In the genomic region with DNA sequence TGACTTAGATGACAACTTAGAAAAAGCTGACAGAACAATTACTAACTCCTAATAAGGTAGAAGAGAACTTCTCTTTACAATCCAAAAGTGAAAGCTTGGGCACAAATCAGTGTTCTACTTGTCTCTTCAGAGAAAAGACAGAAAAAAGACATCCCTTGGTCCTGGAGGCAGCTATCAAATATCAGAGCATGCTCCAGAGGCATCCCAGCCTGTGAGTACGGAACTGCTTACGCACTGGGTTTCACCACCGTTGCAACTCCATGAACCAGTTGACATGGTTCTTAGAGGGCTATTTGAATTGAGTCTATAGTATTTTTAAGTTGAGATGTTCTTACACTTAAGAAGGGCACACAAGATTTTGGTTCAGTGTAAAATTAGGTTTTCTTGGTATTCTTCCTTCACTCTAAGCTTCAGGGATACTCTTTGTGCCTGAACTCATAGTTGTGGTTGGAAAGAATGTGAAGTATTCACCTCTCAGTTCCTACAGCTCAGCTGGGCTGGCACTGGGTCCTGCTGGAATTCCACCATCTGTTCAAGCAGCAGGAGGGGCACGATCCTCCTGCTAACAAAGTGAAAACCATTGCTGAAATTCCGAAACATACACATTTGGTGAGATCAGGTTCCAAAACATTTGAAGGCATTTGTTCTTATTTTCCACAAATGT, we compare ENCODE assay signal across 10 cellular contexts. TPM values are rescaled to one million over a fixed set of nuclear protein-coding genes. Genes with fewer than 3 reads are reported as not detected.
A peak's percentile ranks its signal among the peaks of the same experiment; 100 is the strongest.
DNase-seq lines count a peak whose midpoint lies in the region; ATAC-seq and TF ChIP-seq lines count a peak whose summit lies in the region.
"Had no signal": no experiment of that assay in that cellular context is flagged by ENCODE, and none has a peak within 500 bp of the region (broad histone marks: within the 10 kb centered on the region; RNA-seq: fewer than 3 reads in every experiment).

No MANE protein-coding gene starts in this region.

- intact Hi-C loops in uterus (cut with DNase I; ENCODE audit: low total_unique reads) (no loop called here), lower leg skin (cut with DNase I; ENCODE audit: low total_unique reads) (no loop called here)
- intact Hi-C loops in CD4-positive, alpha-beta memory T cell (cut with micrococcal nuclease) = no loop called here

- H3K27ac ChIP-seq in lung (ENCODE audit: low read depth in 1 of 2, low read length in 1 of 2) (peak overlapping the region in 1 of 2 donors; percentile 73), uterus (peak overlapping the region; percentile 31 to 57)
- H3K27ac ChIP-seq in CD4-positive, alpha-beta memory T cell (ENCODE audit: low read depth, low read length) = no peak overlapping the region

- H3K27ac Mint-ChIP-seq in activated naive CD4-positive, alpha-beta T cell treated with anti-CD3 and anti-CD28 coated beads, Interleukin-2, amount 10 ng/mL, durations not matched to agents 7 days and 5 days = peak overlapping the region; percentile 65
- peak overlapping the region in 2 of 7 donors; percentile 27 to 31 for H3K27ac Mint-ChIP-seq in CD4-positive, alpha-beta memory T cell

- TF ChIP-seq CTCF in choroid plexus epithelial cell (conservative IDR thresholded peaks at IDR 0.05; ENCODE audit: low read depth, low read length) (peak; percentile 11), lung (IDR thresholded peaks at IDR 0.05; ENCODE audit: control extremely low read depth, extremely low read depth) (no peak), uterus (IDR thresholded peaks at IDR 0.05) (no peak), lower leg skin (IDR thresholded peaks at IDR 0.05) (no peak)

- CTCF ChIA-PET in activated naive CD4-positive, alpha-beta T cell treated with anti-CD3 and anti-CD28 coated beads, Interleukin-2, amount 10 ng/mL, durations not matched to agents 7 days and 5 days (lab: Charles Lee) = no interaction called here
- CTCF ChIA-PET in CD4-positive, alpha-beta memory T cell (lab: Charles Lee; ENCODE audit: partially characterized antibody) = interaction anchor here (1.1 to 1.4 kb wide), 2 partner anchors 42 to 221 kb away, joined by 4 to 9 read pairs; no protein-coding TSS in a partner anchor

- H3K36me3 ChIP-seq in lung (ENCODE audit: control insufficient read depth in 2 of 2, insufficient read depth in 2 of 2, low read length in 2 of 2) (peaks cover 18 to 23% of the 10 kb centered on the region in 2 donors), uterus (no peaks in the 10 kb centered on the region)
- H3K36me3 ChIP-seq in CD4-positive, alpha-beta memory T cell (ENCODE audit: insufficient read depth, low read length) = peaks cover 23% of the 10 kb centered on the region

- DNase-seq in activated naive CD4-positive, alpha-beta T cell treated with anti-CD3 and anti-CD28 coated beads, Interleukin-2, amount 10 ng/mL, durations not matched to agents 7 days and 5 days = no peak
- no peak for DNase-seq in activated naive CD4-positive, alpha-beta T cell treated with anti-CD3 and anti-CD28 coated beads, Interleukin-2, amount 50 U/mL, for 16 hours
- DNase-seq in choroid plexus epithelial cell (ENCODE audit: low read depth) (peak; percentile 97), lung (ENCODE audit: low spot score) (peak; percentile 59), uterus (peak in 1 of 2 donors; percentile 34), lower leg skin (ENCODE audit: low spot score in 2 of 2) (no peak)
- DNase-seq in CD4-positive, alpha-beta memory T cell = no peak
- DNase-seq in activated CD8-positive, alpha-beta memory T cell treated with anti-CD3 and anti-CD28 coated beads, Interleukin-2, amount 50 U/mL, for 48 hours = no peak
- DNase-seq: activated CD4-positive, alpha-beta T cell treated with anti-CD3 and anti-CD28 coated beads for 48 hours; NCI-H1048 had no signal

- no peaks in the 10 kb centered on the region for H3K27me3 Mint-ChIP-seq in activated naive CD4-positive, alpha-beta T cell treated with anti-CD3 and anti-CD28 coated beads, Interleukin-2, amount 10 ng/mL, durations not matched to agents 7 days and 5 days
- no peaks in the 10 kb centered on the region for H3K27me3 Mint-ChIP-seq in CD4-positive, alpha-beta memory T cell

- 50 to 86% methylated on average over 5 of the region's 5 CpGs for WGBS in lung, 2 donors
- WGBS in lower leg skin, 2 donors = 58 to 64% methylated on average over 5 of the region's 5 CpGs

- H3K9me3 Mint-ChIP-seq in activated naive CD4-positive, alpha-beta T cell treated with anti-CD3 and anti-CD28 coated beads, Interleukin-2, amount 10 ng/mL, durations not matched to agents 7 days and 5 days = no peaks in the 10 kb centered on the region
- peaks cover 0 to 1% (median 0%) of the 10 kb centered on the region in 8 donors for H3K9me3 Mint-ChIP-seq in CD4-positive, alpha-beta memory T cell

- no peak overlapping the region for H3K4me3 ChIP-seq in choroid plexus epithelial cell (ENCODE audit: low read depth, low read length)
- H3K4me3 ChIP-seq in lung = no peak overlapping the region
- H3K4me3 ChIP-seq in uterus = no peak overlapping the region
- H3K4me3 ChIP-seq in CD4-positive, alpha-beta memory T cell (ENCODE audit: low read length in 2 of 2) = no peak overlapping the region
- no peak overlapping the region for H3K4me3 ChIP-seq in lower leg skin (ENCODE audit: low read depth, poor library complexity, severe bottlenecking)

- H3K36me3 Mint-ChIP-seq in activated naive CD4-positive, alpha-beta T cell treated with anti-CD3 and anti-CD28 coated beads, Interleukin-2, amount 10 ng/mL, durations not matched to agents 7 days and 5 days = peaks cover 27% of the 10 kb centered on the region
- peaks cover 12 to 31% of the 10 kb centered on the region in 2 donors for H3K36me3 Mint-ChIP-seq in CD4-positive, alpha-beta memory T cell

- peaks cover 5 to 6% of the 10 kb centered on the region in 2 donors for H3K4me1 ChIP-seq in lung (ENCODE audit: control insufficient read depth in 2 of 2, insufficient read depth in 2 of 2, low read length in 2 of 2)
- H3K4me1 ChIP-seq in uterus = peaks cover 0 to 6% of the 10 kb centered on the region in 2 donors
- peaks cover 20% of the 10 kb centered on the region for H3K4me1 ChIP-seq in CD4-positive, alpha-beta memory T cell (ENCODE audit: insufficient read depth, low read length)

- H3K9me3 ChIP-seq in lung (ENCODE audit: control insufficient read depth in 2 of 2, insufficient read depth in 1 of 2, low read length in 1 of 2) (no peaks in the 10 kb centered on the region), uterus (no peaks in the 10 kb centered on the region)
- H3K9me3 ChIP-seq in CD4-positive, alpha-beta memory T cell (ENCODE audit: control insufficient read depth in 1 of 2, low read length in 2 of 2) = no peaks in the 10 kb centered on the region

- TF ChIP-seq POLR2A in uterus (IDR thresholded peaks at IDR 0.05) = no peak
- no peak for TF ChIP-seq POLR2A in lower leg skin (IDR thresholded peaks at IDR 0.05)

- POLR2A ChIA-PET in CD4-positive, alpha-beta memory T cell (lab: Charles Lee; ENCODE audit: partially characterized antibody) = no interaction called here

- peak; percentile 81 for ATAC-seq in lung (ENCODE audit: insufficient read depth, low FRiP score)

- no peak overlapping the region for H3K4me3 Mint-ChIP-seq in activated naive CD4-positive, alpha-beta T cell treated with anti-CD3 and anti-CD28 coated beads, Interleukin-2, amount 10 ng/mL, durations not matched to agents 7 days and 5 days
- peak overlapping the region in 1 of 8 donors; percentile 9 for H3K4me3 Mint-ChIP-seq in CD4-positive, alpha-beta memory T cell

- peaks cover 36% of the 10 kb centered on the region for H3K4me1 Mint-ChIP-seq in activated naive CD4-positive, alpha-beta T cell treated with anti-CD3 and anti-CD28 coated beads, Interleukin-2, amount 10 ng/mL, durations not matched to agents 7 days and 5 days
- peaks cover 15 to 24% (median 19%) of the 10 kb centered on the region in 4 donors for H3K4me1 Mint-ChIP-seq in CD4-positive, alpha-beta memory T cell

- no peaks in the 10 kb centered on the region for H3K27me3 ChIP-seq in lung (ENCODE audit: control insufficient read depth, insufficient read depth)
- H3K27me3 ChIP-seq in uterus = no peaks in the 10 kb centered on the region
- no peaks in the 10 kb centered on the region for H3K27me3 ChIP-seq in CD4-positive, alpha-beta memory T cell (ENCODE audit: insufficient read depth, low read length)

RNA-seq across cellular contexts. Expression of a gene that starts 6.3 kb away (rescaled TPM):
- total RNA-seq in lung = 10 to 100 TPM; 18.2 to 27.2 TPM
- polyA plus RNA-seq in lung = 10 to 100 TPM; 15.6 to 18.1 TPM
- 10 to 100 TPM in 2 of 4 donors, 1 to 10 TPM in 2; 2.6 to 32.7 (median 14.6) TPM for total RNA-seq in uterus
- total RNA-seq in CD4-positive, alpha-beta memory T cell = 10 to 100 TPM; 13.3 to 14.5 TPM
- polyA plus RNA-seq in CD4-positive, alpha-beta memory T cell = 10 to 100 TPM; 16.5 to 20.2 TPM
- 10 to 100 TPM; 10.1 to 18.6 (median 13.6) TPM for total RNA-seq in lower leg skin

RNA-seq across cellular contexts. Expression of a gene that starts 15.5 kb away (rescaled TPM):
- 10 to 100 TPM in 1 of 2 donors, 1 to 10 TPM in 1; 8.4 to 14.0 TPM for total RNA-seq in lung
- polyA plus RNA-seq in lung = 1 to 10 TPM; 1.9 to 3.1 TPM
- total RNA-seq in uterus = 1 to 10 TPM in 1 of 4 donors, not detected in 3; 1.5 TPM
- total RNA-seq in CD4-positive, alpha-beta memory T cell = not detected
- under 1 TPM in 1 of 2 donors, not detected in 1; 0.10 TPM for polyA plus RNA-seq in CD4-positive, alpha-beta memory T cell
- not detected for total RNA-seq in lower leg skin

RNA-seq across cellular contexts. Expression of a gene that starts 25.5 kb away (rescaled TPM):
- total RNA-seq in lung (not detected), uterus (not detected), lower leg skin (not detected)
- polyA plus RNA-seq in lung = not detected
- total RNA-seq in CD4-positive, alpha-beta memory T cell = not detected
- not detected for polyA plus RNA-seq in CD4-positive, alpha-beta memory T cell

RNA-seq across cellular contexts. Expression of a gene that starts 47.0 kb away (rescaled TPM):
- 10 to 100 TPM; 41.1 to 48.3 TPM for total RNA-seq in lung
- polyA plus RNA-seq in lung = 10 to 100 TPM; 35.3 to 55.9 TPM
- total RNA-seq in uterus = 10 to 100 TPM; 11.0 to 39.1 (median 28.1) TPM
- total RNA-seq in CD4-positive, alpha-beta memory T cell = 10 to 100 TPM; 36.8 to 38.9 TPM
- polyA plus RNA-seq in CD4-positive, alpha-beta memory T cell = 100 to 1,000 TPM in 1 of 2 donors, 10 to 100 TPM in 1; 97.6 to 164 TPM
- total RNA-seq in lower leg skin = 10 to 100 TPM; 40.4 to 54.7 (median 48.0) TPM

Comparison
In these comparisons a context has a peak if more than half of its experiments do, and no peak if none do; other contexts are left out.
1. DNase-seq: peak in choroid plexus epithelial cell (single experiment) and lung (single experiment); none in activated naive CD4-positive, alpha-beta T cell treated with anti-CD3 and anti-CD28 coated beads, Interleukin-2, amount 10 ng/mL, durations not matched to agents 7 days and 5 days (single experiment), activated naive CD4-positive, alpha-beta T cell treated with anti-CD3 and anti-CD28 coated beads, Interleukin-2, amount 50 U/mL, for 16 hours (single experiment), CD4-positive, alpha-beta memory T cell (0 of 5), activated CD8-positive, alpha-beta memory T cell treated with anti-CD3 and anti-CD28 coated beads, Interleukin-2, amount 50 U/mL, for 48 hours (single experiment) and lower leg skin (0 of 2).